8 cellular contexts compared by ENCODE assay signal in genomic region chr4:124641715-124642380, GRCh38.
DNase-seq lines count a peak whose midpoint lies in the region; ATAC-seq lines count a peak whose summit lies in the region.

No MANE protein-coding gene starts in this region.

- H3K79me2 ChIP-seq in Karpas-422 (ENCODE audit: low read length) = no peaks in the 10 kb centered on the region

- no peak overlapping the region for H3K4me3 ChIP-seq in Karpas-422 (ENCODE audit: low read length)

- no peak overlapping the region for H3K27ac ChIP-seq in Karpas-422 (ENCODE audit: low read length)

- no peaks in the 10 kb centered on the region for H3K27me3 ChIP-seq in Karpas-422 (ENCODE audit: low read length)

- H3K4me1 Mint-ChIP-seq in stimulated activated naive CD8-positive, alpha-beta T cell treated with anti-CD3 and anti-CD28 coated beads, Interleukin-15, amount 100 ng/mL, for 72 hours = no peaks in the 10 kb centered on the region

- no peaks in the 10 kb centered on the region for H3K9me2 ChIP-seq in Karpas-422 (replicated peaks; ENCODE audit: insufficient read depth, low read length)

- peaks cover 7% of the 10 kb centered on the region for H3K27me3 Mint-ChIP-seq in stimulated activated naive CD8-positive, alpha-beta T cell treated with anti-CD3 and anti-CD28 coated beads, Interleukin-15, amount 100 ng/mL, for 72 hours

- no peaks in the 10 kb centered on the region for H3K36me3 ChIP-seq in Karpas-422 (ENCODE audit: insufficient read depth, low read length)

- H3K9me3 Mint-ChIP-seq in stimulated activated naive CD8-positive, alpha-beta T cell treated with anti-CD3 and anti-CD28 coated beads, Interleukin-15, amount 100 ng/mL, for 72 hours = peaks cover 0 to 5% of the 10 kb centered on the region in 2 donors

- DNase-seq in HK-2 (ENCODE audit: unreplicated experiment) (peak; percentile 65), SW 1271 (lab: John Stamatoyannopoulos, UW) (peak; percentile 54 to 81), kidney tubule cell (ENCODE audit: low spot score) (peak; percentile 96), NCI-H345 (lab: John Stamatoyannopoulos, UW) (no peak), Karpas-422 (no peak)
- no peak for DNase-seq in stimulated activated naive CD8-positive, alpha-beta T cell treated with anti-CD3 and anti-CD28 coated beads, Interleukin-15, amount 100 ng/mL, for 72 hours

- H3K9ac ChIP-seq in Karpas-422 (ENCODE audit: low read length) = no peak overlapping the region

- H4K20me1 ChIP-seq in Karpas-422 (ENCODE audit: insufficient read depth, low read depth, low read length) = no peaks in the 10 kb centered on the region

- H3K27ac Mint-ChIP-seq in stimulated activated naive CD8-positive, alpha-beta T cell treated with anti-CD3 and anti-CD28 coated beads, Interleukin-15, amount 100 ng/mL, for 72 hours = no peak overlapping the region

- H3K9me3 ChIP-seq in Karpas-422 (ENCODE audit: low read length) = peaks cover 7% of the 10 kb centered on the region

- H3K4me1 ChIP-seq in Karpas-422 (ENCODE audit: low read length) = no peaks in the 10 kb centered on the region

- no peak overlapping the region; the same call in 1 of the 2 replicates for H2AFZ ChIP-seq in Karpas-422 (ENCODE audit: low read length)

- H3K4me3 Mint-ChIP-seq in stimulated activated naive CD8-positive, alpha-beta T cell treated with anti-CD3 and anti-CD28 coated beads, Interleukin-15, amount 100 ng/mL, for 72 hours = no peak overlapping the region

- ATAC-seq in GM18498 (IDR thresholded peaks at IDR 0.05; ENCODE audit: unreplicated experiment) (peak; percentile 74), HG03108 (IDR thresholded peaks at IDR 0.05; ENCODE audit: unreplicated experiment) (no peak)
- ATAC-seq in stimulated activated naive CD8-positive, alpha-beta T cell treated with anti-CD3 and anti-CD28 coated beads, Interleukin-15, amount 100 ng/mL, for 72 hours = no peak

- H3K4me2 ChIP-seq in Karpas-422 (ENCODE audit: low read depth, low read length, poor library complexity, severe bottlenecking) = no peak overlapping the region

Comparison
In these comparisons a context has a peak if more than half of its experiments do, and no peak if none do; other contexts are left out.
1. DNase-seq: peak in HK-2 (single experiment), SW 1271 (2 of 2) and kidney tubule cell (single experiment); none in NCI-H345 (single experiment), Karpas-422 (single experiment) and stimulated activated naive CD8-positive, alpha-beta T cell treated with anti-CD3 and anti-CD28 coated beads, Interleukin-15, amount 100 ng/mL, for 72 hours (0 of 2).